16 cellular contexts compared by ENCODE assay signal in genomic region chr14:36424478-36425102, GRCh38.
DNase-seq lines count a peak whose midpoint lies in the region; ATAC-seq and TF ChIP-seq lines count a peak whose summit lies in the region.
"Had no signal": no experiment of that assay in that cellular context is flagged by ENCODE, and none has a peak within 500 bp of the region (broad histone marks: within the 10 kb centered on the region; RNA-seq: fewer than 3 reads in every experiment).

No MANE protein-coding gene starts in this region.

- ATAC-seq in left colon (peak; percentile 77), HG02973 (IDR thresholded peaks at IDR 0.05; ENCODE audit: unreplicated experiment) (no peak), GM21619 (IDR thresholded peaks at IDR 0.05; ENCODE audit: unreplicated experiment) (no peak)
- ATAC-seq: natural killer cell treated with Interleukin-12 subunit alpha and Interleukin-12 subunit beta and Interleukin-15 and Interleukin-18, amount 100 ng/mL, for 72 hours; stimulated activated naive CD8-positive, alpha-beta T cell treated with anti-CD3 and anti-CD28 coated beads, Interleukin-15, Interleukin-2, amounts not matched to agents 100 U/mL and 50 U/mL, for 24 hours had no signal

- CTCF ChIA-PET in HEK293T (lab: Yijun Ruan, JAX) = no interaction called here

- POLR2A ChIA-PET in HEK293T (lab: Yijun Ruan, JAX) = no interaction called here

- DNase-seq in HEK293T (ENCODE audit: extremely low spot score) (no peak), NCI-H187 (lab: John Stamatoyannopoulos, UW) (peak; percentile 83 to 88), NCI-H446 (lab: John Stamatoyannopoulos, UW) (peak; percentile 86 to 95), left colon (no peak), AG08395 (ENCODE audit: low spot score) (no peak)
- no peak for DNase-seq in effector CD8-positive, alpha-beta T cell (lab: John Stamatoyannopoulos, UW)
- DNase-seq: activated B cell treated with CpG ODN at 0.5 μM for 24 hours; activated naive CD4-positive, alpha-beta T cell; Calu3; colonic mucosa; mammary epithelial cell; NCI-H82; stimulated activated naive CD8-positive, alpha-beta T cell treated with anti-CD3 and anti-CD28 coated beads, Interleukin-15, Interleukin-2, amounts not matched to agents 100 U/mL and 50 U/mL, for 24 hours had no signal

- intact Hi-C loops in left colon (cut with DNase I, micrococcal nuclease) = no loop called here

TF ChIP-seq in HEK293T, 16 proteins besides CTCF, POLR2A, EP300 and RAD21:
- TF ChIP-seq L3MBTL2 (conservative IDR thresholded peaks at IDR 0.05) (no peak), PKNOX1 (IDR thresholded peaks at IDR 0.05) (peak; percentile 62), FOXK2 (IDR thresholded peaks at IDR 0.05) (no peak), SP1 (IDR thresholded peaks at IDR 0.05) (no peak)

Comparison
In these comparisons a context has a peak if more than half of its experiments do, and no peak if none do; other contexts are left out.
1. DNase-seq: peak in NCI-H187 (2 of 2) and NCI-H446 (2 of 2); none in HEK293T (single experiment), left colon (0 of 2), effector CD8-positive, alpha-beta T cell (single experiment) and AG08395 (single experiment).